ENCODE assay signal across 23 cellular contexts in the genomic region with DNA sequence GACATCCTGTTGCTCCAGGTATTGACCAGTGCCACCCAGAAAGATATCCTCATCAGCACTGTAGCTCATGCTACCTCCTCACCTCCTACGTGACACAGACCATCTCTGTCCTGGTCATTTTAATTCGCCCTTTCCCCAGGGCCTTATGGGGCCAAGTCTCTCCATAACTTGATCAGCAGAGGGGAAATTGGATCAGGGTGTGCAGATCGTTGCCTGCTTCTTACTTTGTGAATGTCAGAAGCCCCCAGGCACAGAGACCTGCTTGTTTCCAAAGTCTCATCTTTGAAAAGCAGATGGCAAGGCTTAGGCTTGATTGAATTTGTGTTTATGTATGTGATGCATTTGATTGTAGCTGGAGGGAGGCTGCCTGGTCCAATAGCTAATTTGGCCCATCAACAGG. TPM values are rescaled to one million over a fixed set of nuclear protein-coding genes. Genes with fewer than 3 reads are reported as not detected.
"Had no signal": no experiment of that assay in that cellular context is flagged by ENCODE, and none has a peak within 500 bp of the region (broad histone marks: within the 10 kb centered on the region; RNA-seq: fewer than 3 reads in every experiment).

No MANE protein-coding gene starts in this region.

- H3K27ac ChIP-seq: RWPE1 had no signal

- ATAC-seq: Panc1, PC-3, T-cell had no signal

- DNase-seq: KBM-7, MV-4-11, NCI-H1048, NCI-H1105 treated with DMSO at 0.1 percent for 48 hours, NCI-H1417 treated with DMSO at 0.1 percent for 48 hours, NCI-H146, NCI-H187 treated with DMSO at 0.1 percent for 48 hours, NCI-H2029 treated with DMSO at 0.1 percent for 48 hours, NCI-H2171 treated with DMSO at 0.1 percent for 48 hours, NCI-H345, NCI-H446 treated with DMSO at 0.1 percent for 48 hours, NCI-H510A treated with DMSO at 0.1 percent for 48 hours, NCI-H526, PC-3, SHP77, SW 1271, T-cell had no signal

RNA-seq across cellular contexts. Expression of gene DBH, which starts 8.8 kb away (rescaled TPM):
- total RNA-seq: HT-29, LHCN-M2, MCF 10A, PC-3, SK-MEL-5 had no signal

RNA-seq across cellular contexts. Expression of gene FAM163B, which starts 18.2 kb away (rescaled TPM):
- total RNA-seq: HT-29, LHCN-M2, MCF 10A, PC-3, SK-MEL-5, T-cell had no signal
